Comparison of ENCODE assay signal across 9 cellular contexts in the genomic region with DNA sequence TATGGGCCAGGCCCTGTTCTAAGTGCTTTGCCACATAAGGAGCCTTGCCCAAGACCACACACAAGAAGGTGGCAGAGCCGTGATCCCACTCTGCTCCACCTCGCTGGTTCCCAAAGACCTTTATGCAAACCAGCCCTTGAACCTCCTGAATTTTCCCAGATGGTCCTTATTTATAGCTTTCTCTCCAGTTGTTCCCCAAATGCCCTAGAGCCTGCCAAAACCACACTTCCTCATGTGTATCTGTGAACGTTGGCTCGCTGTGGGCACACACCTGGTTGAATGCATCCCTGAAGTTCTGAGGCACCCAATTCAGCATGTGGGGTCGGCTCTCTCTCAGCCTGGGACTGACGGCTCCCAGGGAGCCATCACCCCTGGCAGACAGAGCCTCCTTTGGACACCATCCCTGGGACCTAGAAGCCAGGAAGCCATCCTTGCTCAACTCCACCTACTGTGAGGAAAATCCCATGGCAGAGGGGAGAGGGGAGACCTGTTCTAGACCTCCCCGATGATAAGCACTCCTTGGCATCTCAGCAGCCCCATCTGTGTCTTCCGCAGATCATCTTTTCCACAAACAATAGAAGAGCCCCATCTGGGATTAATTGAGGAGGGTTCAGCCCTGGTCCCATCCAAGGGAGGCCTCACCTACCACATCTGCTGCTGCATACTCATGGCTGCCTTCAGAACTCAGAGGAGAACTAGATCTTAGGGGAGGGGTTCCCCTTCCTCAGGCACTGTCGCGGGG. TPM values are rescaled to one million over a fixed set of nuclear protein-coding genes. Genes with fewer than 3 reads are reported as not detected.
DNase-seq lines count a peak whose midpoint lies in the region; ATAC-seq, FAIRE-seq and TF ChIP-seq lines count a peak whose summit lies in the region.
"Had no signal": no experiment of that assay in that cellular context is flagged by ENCODE, and none has a peak within 500 bp of the region (broad histone marks: within the 10 kb centered on the region; RNA-seq: fewer than 3 reads in every experiment).

No MANE protein-coding gene starts in this region.

- WGBS in K562 (ENCODE audit: insufficient coverage, low coverage, missing lambda C conversion rate), result 77% methylated on average over 9 of the region's 10 CpGs
- WGBS in lung, 2 donors, result 76 to 84% methylated on average over 10 of the region's 10 CpGs
- WGBS in upper lobe of left lung, 2 donors, result 76 to 88% methylated on average over 8 to 10 of the region's 10 CpGs

- H3K36me3 ChIP-seq in K562 (ENCODE audit: control insufficient read depth, insufficient read depth, low read length) (peaks cover 15% of the 10 kb centered on the region; the same call in 1 of the 3 replicates), lung (ENCODE audit: control insufficient read depth in 2 of 2, insufficient read depth in 2 of 2, low read length in 2 of 2) (no peaks in the 10 kb centered on the region), upper lobe of left lung (peaks cover 0 to 7% (median 0%) of the 10 kb centered on the region in 4 donors)

- no peak for TF ChIP-seq RAD21 in K562 (CRISPR knock-in tag; conservative IDR thresholded peaks at IDR 0.05 in 1 of 2, IDR thresholded peaks at IDR 0.05 in 1 of 2)

- H2AFZ ChIP-seq in K562 (ENCODE audit: low read depth, low read length), result peak overlapping the region; percentile 34; the same call in 1 of the 2 replicates

- H3K4me1 ChIP-seq in K562 (replicated peaks in 1 of 2; ENCODE audit: control insufficient read depth in 2 of 2, insufficient read depth in 2 of 2, low read length in 2 of 2), result peaks cover 35 to 47% of the 10 kb centered on the region in 2 experiments
- peaks cover 24 to 38% of the 10 kb centered on the region in 2 donors for H3K4me1 ChIP-seq in lung (ENCODE audit: control insufficient read depth in 2 of 2, insufficient read depth in 2 of 2, low read length in 2 of 2)
- H3K4me1 ChIP-seq in upper lobe of left lung, result peaks cover 43 to 49% (median 46%) of the 10 kb centered on the region in 4 donors

- peak overlapping the region; percentile 64 for H3K4me2 ChIP-seq in K562 (ENCODE audit: insufficient read depth, low read length)

- TF ChIP-seq CTCF in K562 (IDR thresholded peaks at IDR 0.05 in 2 of 3, conservative IDR thresholded peaks at IDR 0.05 in 1 of 3; ENCODE audit: insufficient read depth in 2 of 3, low read depth in 1 of 3, low read length in 3 of 3), result no peak
- no peak for TF ChIP-seq CTCF in lung (IDR thresholded peaks at IDR 0.05; ENCODE audit: control extremely low read depth, extremely low read depth)
- TF ChIP-seq CTCF in upper lobe of left lung (IDR thresholded peaks at IDR 0.05), result no peak

- H3K27me3 ChIP-seq in K562 (ENCODE audit: control insufficient read depth in 2 of 2, insufficient read depth in 2 of 2, low read length in 2 of 2), result no peaks in the 10 kb centered on the region
- no peaks in the 10 kb centered on the region for H3K27me3 ChIP-seq in lung (ENCODE audit: control insufficient read depth, insufficient read depth)
- H3K27me3 ChIP-seq in upper lobe of left lung, result no peaks in the 10 kb centered on the region

- no peaks in the 10 kb centered on the region for H3K79me2 ChIP-seq in K562 (ENCODE audit: control insufficient read depth, insufficient read depth, low read length)

- ATAC-seq in K562, result no peak
- ATAC-seq in lung (ENCODE audit: insufficient read depth, low FRiP score), result no peak
- ATAC-seq in upper lobe of left lung (ENCODE audit: low FRiP score in 2 of 2), result no peak
- no peak for ATAC-seq in HG02610 (IDR thresholded peaks at IDR 0.05; ENCODE audit: unreplicated experiment)
- no peak for ATAC-seq in GM21515 (IDR thresholded peaks at IDR 0.05; ENCODE audit: unreplicated experiment)

- H3K9me3 ChIP-seq in K562 (replicated peaks; ENCODE audit: control insufficient read depth, insufficient read depth, low read depth, low read length) (no peaks in the 10 kb centered on the region), lung (ENCODE audit: control insufficient read depth in 2 of 2, insufficient read depth in 1 of 2, low read length in 1 of 2) (peaks cover 0 to 2% of the 10 kb centered on the region in 2 donors), upper lobe of left lung (no peaks in the 10 kb centered on the region)

- DNase-seq in NCI-H82 (lab: John Stamatoyannopoulos, UW), result peak; percentile 49
- no peak for DNase-seq in NCI-H82 treated with DMSO at 0.1 percent for 48 hours (lab: John Stamatoyannopoulos, UW; ENCODE audit: unreplicated experiment)
- DNase-seq in K562 (ENCODE audit: extremely low read depth in 1 of 4, low spot score in 3 of 4), result peak in 1 of 4 experiments; percentile 31
- DNase-seq in lung (ENCODE audit: low spot score), result no peak
- no peak for DNase-seq in upper lobe of left lung
- DNase-seq in C1 segment of cervical spinal cord (lab: John Stamatoyannopoulos, UW), result no peak

- no peaks in the 10 kb centered on the region for H4K20me1 ChIP-seq in K562 (replicated peaks; ENCODE audit: control insufficient read depth, insufficient read depth, low read length)

- intact Hi-C loops in K562 (cut with micrococcal nuclease), result no loop called here

- in situ Hi-C loops in K562 (cut with MboI), result no loop called here

- H3K4me3 ChIP-seq in K562 (no peak overlapping the region), lung (no peak overlapping the region), upper lobe of left lung (no peak overlapping the region)

- CTCF ChIA-PET in K562 (lab: Yijun Ruan, JAX; ENCODE audit: low intra/inter-chr PET ratio), result no interaction called here

- H3K9ac ChIP-seq in K562 (ENCODE audit: insufficient read depth in 1 of 2, low read depth in 2 of 2, low read length in 2 of 2), result peak overlapping the region; percentile 31 to 53

- TF ChIP-seq POLR2A in K562 (conservative IDR thresholded peaks at IDR 0.05) (no peak), upper lobe of left lung (IDR thresholded peaks at IDR 0.05) (no peak)

- no TSS peak for BruUV-seq in K562 (replicated peaks; lab: Mats Ljungman, UMichigan)

- no peak for FAIRE-seq in K562 (lab: Jason Lieb, UNC)
- FAIRE-seq: A204.1 had no signal

- H3K27ac ChIP-seq in K562 (ENCODE audit: extremely low read depth, low read depth, low read length) (peak overlapping the region; percentile 71), lung (ENCODE audit: low read depth in 1 of 2, low read length in 1 of 2) (peak overlapping the region; percentile 15 to 18), upper lobe of left lung (peak overlapping the region; percentile 12 to 48 (median 42))

- H3K9me1 ChIP-seq in K562 (ENCODE audit: control insufficient read depth, insufficient read depth, low read length), result no peaks in the 10 kb centered on the region

- POLR2A ChIA-PET in K562 (lab: Yijun Ruan, JAX), result interaction anchor here (0.7 kb wide), 1 partner anchor 32 kb away, joined by 3 read pairs; no protein-coding TSS in a partner anchor

- TF ChIP-seq EP300 in K562 (IDR thresholded peaks at IDR 0.05; ENCODE audit: low read length), result no peak
- TF ChIP-seq EP300 in upper lobe of left lung (IDR thresholded peaks at IDR 0.05), result no peak

TF ChIP-seq in K562, 482 proteins besides CTCF, POLR2A, EP300 and RAD21 (continues in another document):
- TF ChIP-seq TRIM24 (IDR thresholded peaks at IDR 0.05), result no peak
- TF ChIP-seq, protein P1, sequence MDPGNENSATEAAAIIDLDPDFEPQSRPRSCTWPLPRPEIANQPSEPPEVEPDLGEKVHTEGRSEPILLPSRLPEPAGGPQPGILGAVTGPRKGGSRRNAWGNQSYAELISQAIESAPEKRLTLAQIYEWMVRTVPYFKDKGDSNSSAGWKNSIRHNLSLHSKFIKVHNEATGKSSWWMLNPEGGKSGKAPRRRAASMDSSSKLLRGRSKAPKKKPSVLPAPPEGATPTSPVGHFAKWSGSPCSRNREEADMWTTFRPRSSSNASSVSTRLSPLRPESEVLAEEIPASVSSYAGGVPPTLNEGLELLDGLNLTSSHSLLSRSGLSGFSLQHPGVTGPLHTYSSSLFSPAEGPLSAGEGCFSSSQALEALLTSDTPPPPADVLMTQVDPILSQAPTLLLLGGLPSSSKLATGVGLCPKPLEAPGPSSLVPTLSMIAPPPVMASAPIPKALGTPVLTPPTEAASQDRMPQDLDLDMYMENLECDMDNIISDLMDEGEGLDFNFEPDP (CRISPR knock-in tag; IDR thresholded peaks at IDR 0.05), result no peak
- TF ChIP-seq, protein P2, sequence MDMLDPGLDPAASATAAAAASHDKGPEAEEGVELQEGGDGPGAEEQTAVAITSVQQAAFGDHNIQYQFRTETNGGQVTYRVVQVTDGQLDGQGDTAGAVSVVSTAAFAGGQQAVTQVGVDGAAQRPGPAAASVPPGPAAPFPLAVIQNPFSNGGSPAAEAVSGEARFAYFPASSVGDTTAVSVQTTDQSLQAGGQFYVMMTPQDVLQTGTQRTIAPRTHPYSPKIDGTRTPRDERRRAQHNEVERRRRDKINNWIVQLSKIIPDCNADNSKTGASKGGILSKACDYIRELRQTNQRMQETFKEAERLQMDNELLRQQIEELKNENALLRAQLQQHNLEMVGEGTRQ (CRISPR knock-in tag; IDR thresholded peaks at IDR 0.05), result no peak
- peak; percentile 37; the same call in 1 of the 2 replicates for TF ChIP-seq SPI1 (IDR thresholded peaks at IDR 0.05; ENCODE audit: borderline replicate concordance, low read depth, low read length)

RNA-seq across cellular contexts. Expression of a gene that starts 42.3 kb away (rescaled TPM):
- total RNA-seq in K562 (2011; cell fraction: chromatin; rRNA removed; ENCODE audit: low replicate concordance), result 68.0 and 142 TPM in 2 replicates
- 68.2 and 70.8 TPM in 2 replicates for total RNA-seq in K562 (2011; cell fraction: nucleolus; rRNA removed)
- 73.4 and 82.1 TPM in 2 replicates for total RNA-seq in K562 (2011; cell fraction: nucleoplasm; rRNA removed)
- 12.4 and 19.0 TPM in 2 replicates for total RNA-seq in K562 (2014; rRNA removed)
- 12.9 and 15.4 TPM in 2 replicates for total RNA-seq in K562 (2014; rRNA removed; fragmentation: Illumina TruSeq; extraction: Trizol)
- 15.8 and 17.7 TPM in 2 replicates for total RNA-seq in K562 (2015; rRNA removed; fragmentation: Illumina TruSeq; extraction: Trizol)
- 31.2 and 34.5 TPM in 2 replicates for total RNA-seq in K562 (2021)
- polyA plus RNA-seq in K562 (2011; rRNA removed), result 21.2 and 25.8 TPM in 2 replicates
- 17.5 and 23.9 TPM in 2 replicates for polyA plus RNA-seq in K562 (2011; cell fraction: cytosol; rRNA removed)
- polyA plus RNA-seq in K562 (2011; cell fraction: nucleus; rRNA removed), result 64.7 and 116 TPM in 2 replicates
- 16.4 and 17.1 TPM in 2 replicates for polyA plus RNA-seq in K562 (2012)
- polyA plus RNA-seq in K562 (2014; fragmentation: Illumina TruSeq; extraction: Trizol), result 15.7 and 16.9 TPM in 2 replicates
- 1 to 10 TPM; 1.3 to 1.4 TPM for polyA plus RNA-seq in K562 (2014; fragmentation: Nextera tagmentation; extraction: Ambion mirVana)
- polyA plus RNA-seq in K562 (2014; rRNA removed), result 15.6 and 17.5 TPM in 2 replicates
- 20.8 and 31.8 TPM in 2 replicates for polyA minus RNA-seq in K562 (2011; rRNA and poly(A)+ RNA removed)
- 22.5 and 23.9 TPM in 2 replicates for polyA minus RNA-seq in K562 (2011; cell fraction: cytosol; rRNA and poly(A)+ RNA removed)
- polyA minus RNA-seq in K562 (2011; cell fraction: nucleus; rRNA and poly(A)+ RNA removed), result 27.7 and 31.9 TPM in 2 replicates
- 100 to 1,000 TPM in 1 of 2 donors, 10 to 100 TPM in 1; 70.0 to 123 TPM for total RNA-seq in lung
- 10 to 100 TPM in 1 of 2 donors, 1 to 10 TPM in 1; 9.3 to 18.5 TPM for polyA plus RNA-seq in lung
- 100 to 1,000 TPM in 2 of 6 donors, 10 to 100 TPM in 4; 78.6 to 176 (median 87.8) TPM for total RNA-seq in upper lobe of left lung

Comparison
In these comparisons a context has a peak if more than half of its experiments do, and no peak if none do; other contexts are left out.
1. H3K27ac ChIP-seq: peak in every context shown above with its lines; median percentile 71 in K562; 42 in upper lobe of left lung; 16 in lung.